Comparison of ENCODE assay signal across 2 cellular contexts in genomic region chr16:84724619-84725307, GRCh38.
A peak's percentile ranks its signal among the peaks of the same experiment; 100 is the strongest.
TF ChIP-seq lines count a peak whose summit lies in the region.

No MANE protein-coding gene starts in this region.

TF ChIP-seq in IMR-90, 13 proteins besides CTCF, POLR2A, EP300 and RAD21:
- TF ChIP-seq SMC3 (IDR thresholded peaks at IDR 0.05; ENCODE audit: low read depth, low read length) (no peak), MAZ (IDR thresholded peaks at IDR 0.05; ENCODE audit: borderline replicate concordance, low read depth, low read length) (no peak), BHLHE40 (IDR thresholded peaks at IDR 0.05; ENCODE audit: low read depth, low read length) (no peak), RFX5 (IDR thresholded peaks at IDR 0.05; ENCODE audit: low read depth, low read length) (no peak), CHD1 (IDR thresholded peaks at IDR 0.05; ENCODE audit: low read depth, low read length) (no peak)
TF ChIP-seq in IMR-90: peak in this region for 0.

TF ChIP-seq in GM12878, 131 proteins besides CTCF, POLR2A, EP300 and RAD21:
- TF ChIP-seq YBX1 (IDR thresholded peaks at IDR 0.05) (no peak), EZH2 (IDR thresholded peaks at IDR 0.05; ENCODE audit: borderline replicate concordance, control insufficient read depth, low read depth, low read length) (no peak)
- TF ChIP-seq, protein P1, sequence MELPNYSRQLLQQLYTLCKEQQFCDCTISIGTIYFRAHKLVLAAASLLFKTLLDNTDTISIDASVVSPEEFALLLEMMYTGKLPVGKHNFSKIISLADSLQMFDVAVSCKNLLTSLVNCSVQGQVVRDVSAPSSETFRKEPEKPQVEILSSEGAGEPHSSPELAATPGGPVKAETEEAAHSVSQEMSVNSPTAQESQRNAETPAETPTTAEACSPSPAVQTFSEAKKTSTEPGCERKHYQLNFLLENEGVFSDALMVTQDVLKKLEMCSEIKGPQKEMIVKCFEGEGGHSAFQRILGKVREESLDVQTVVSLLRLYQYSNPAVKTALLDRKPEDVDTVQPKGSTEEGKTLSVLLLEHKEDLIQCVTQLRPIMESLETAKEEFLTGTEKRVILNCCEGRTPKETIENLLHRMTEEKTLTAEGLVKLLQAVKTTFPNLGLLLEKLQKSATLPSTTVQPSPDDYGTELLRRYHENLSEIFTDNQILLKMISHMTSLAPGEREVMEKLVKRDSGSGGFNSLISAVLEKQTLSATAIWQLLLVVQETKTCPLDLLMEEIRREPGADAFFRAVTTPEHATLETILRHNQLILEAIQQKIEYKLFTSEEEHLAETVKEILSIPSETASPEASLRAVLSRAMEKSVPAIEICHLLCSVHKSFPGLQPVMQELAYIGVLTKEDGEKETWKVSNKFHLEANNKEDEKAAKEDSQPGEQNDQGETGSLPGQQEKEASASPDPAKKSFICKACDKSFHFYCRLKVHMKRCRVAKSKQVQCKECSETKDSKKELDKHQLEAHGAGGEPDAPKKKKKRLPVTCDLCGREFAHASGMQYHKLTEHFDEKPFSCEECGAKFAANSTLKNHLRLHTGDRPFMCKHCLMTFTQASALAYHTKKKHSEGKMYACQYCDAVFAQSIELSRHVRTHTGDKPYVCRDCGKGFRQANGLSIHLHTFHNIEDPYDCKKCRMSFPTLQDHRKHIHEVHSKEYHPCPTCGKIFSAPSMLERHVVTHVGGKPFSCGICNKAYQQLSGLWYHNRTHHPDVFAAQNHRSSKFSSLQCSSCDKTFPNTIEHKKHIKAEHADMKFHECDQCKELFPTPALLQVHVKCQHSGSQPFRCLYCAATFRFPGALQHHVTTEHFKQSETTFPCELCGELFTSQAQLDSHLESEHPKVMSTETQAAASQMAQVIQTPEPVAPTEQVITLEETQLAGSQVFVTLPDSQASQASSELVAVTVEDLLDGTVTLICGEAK (IDR thresholded peaks at IDR 0.05; ENCODE audit: borderline replicate concordance) = peak; percentile 65; the same call in 1 of the 2 replicates
TF ChIP-seq in GM12878: peak in this region for 1.
